In genomic region chr22:19800306-19800705, GRCh38 we compare ENCODE assay signal across 20 cellular contexts. TPM values are rescaled to one million over a fixed set of nuclear protein-coding genes. Genes with fewer than 3 reads are reported as not detected.
A peak's percentile ranks its signal among the peaks of the same experiment; 100 is the strongest.
DNase-seq lines count a peak whose midpoint lies in the region; ATAC-seq, FAIRE-seq and TF ChIP-seq lines count a peak whose summit lies in the region.
"Had no signal": no experiment of that assay in that cellular context is flagged by ENCODE, and none has a peak within 500 bp of the region (broad histone marks: within the 10 kb centered on the region; RNA-seq: fewer than 3 reads in every experiment).

No MANE protein-coding gene starts in this region.

- H2BK5ac ChIP-seq in IMR-90 (ENCODE audit: low read depth, low read length, poor library complexity, severe bottlenecking) (no peak overlapping the region), H1 (ENCODE audit: low read depth, low read length) (no peak overlapping the region)

- H2BK20ac ChIP-seq in IMR-90 (ENCODE audit: low read depth, low read length) = peak overlapping the region; percentile 68; the same call in 1 of the 2 replicates
- H2BK20ac ChIP-seq in H1 (ENCODE audit: low read length) = no peak overlapping the region

- no peak overlapping the region for H3K23ac ChIP-seq in IMR-90 (ENCODE audit: low read depth, low read length)
- no peak overlapping the region for H3K23ac ChIP-seq in H1 (ENCODE audit: insufficient read length)

- H3K56ac ChIP-seq in IMR-90 (ENCODE audit: extremely low read depth, insufficient read depth, low read length) (no peak overlapping the region), H1 (replicated peaks; ENCODE audit: insufficient read length, low read depth, low read length) (no peak overlapping the region)

- no peaks in the 10 kb centered on the region for H3K9me3 Mint-ChIP-seq in osteocyte (ENCODE audit: unreplicated experiment)
- H3K9me3 Mint-ChIP-seq in activated naive CD4-positive, alpha-beta T cell treated with anti-CD3 and anti-CD28 coated beads, Interleukin-2, amount 50 U/mL, for 72 hours = no peaks in the 10 kb centered on the region
- H3K9me3 Mint-ChIP-seq: CD8-positive, alpha-beta memory T cell; H9 had no signal

- H3K27me3 ChIP-seq in IMR-90 (ENCODE audit: control insufficient read depth, insufficient read depth, low read length) (no peaks in the 10 kb centered on the region), H1 (replicated peaks in 1 of 4; ENCODE audit: control insufficient read depth in 3 of 4, extremely low read depth in 1 of 4, insufficient read depth in 3 of 4, low read length in 3 of 4) (no peaks in the 10 kb centered on the region), testis (no peaks in the 10 kb centered on the region)

- peak overlapping the region; percentile 5 for H3K27ac Mint-ChIP-seq in osteocyte (ENCODE audit: unreplicated experiment)
- H3K27ac Mint-ChIP-seq in activated naive CD4-positive, alpha-beta T cell treated with anti-CD3 and anti-CD28 coated beads, Interleukin-2, amount 50 U/mL, for 72 hours = peak overlapping the region in 1 of 2 donors; percentile 72
- H3K27ac Mint-ChIP-seq: CD8-positive, alpha-beta memory T cell had no signal

- H3K4me1 ChIP-seq in IMR-90 (ENCODE audit: control insufficient read depth, insufficient read depth, low read length) = peaks cover 9% of the 10 kb centered on the region
- no peaks in the 10 kb centered on the region; a peak in 1 of 7 replicates for H3K4me1 ChIP-seq in H1 (replicated peaks in 1 of 4; ENCODE audit: control insufficient read depth in 3 of 4, insufficient read depth in 4 of 4, low read length in 3 of 4)
- no peaks in the 10 kb centered on the region for H3K4me1 ChIP-seq in testis

- H2BK120ac ChIP-seq in IMR-90 (ENCODE audit: low read depth, low read length) (peak overlapping the region; percentile 73; the same call in 1 of the 2 replicates), H1 (replicated peaks; ENCODE audit: low read depth, low read length) (no peak overlapping the region)

- H3K27me3 Mint-ChIP-seq in osteocyte (ENCODE audit: unreplicated experiment) = no peaks in the 10 kb centered on the region
- H3K27me3 Mint-ChIP-seq: CD8-positive, alpha-beta memory T cell had no signal

- peaks cover 25% of the 10 kb centered on the region for H3K4me1 Mint-ChIP-seq in osteocyte (ENCODE audit: unreplicated experiment)
- H3K4me1 Mint-ChIP-seq: CD8-positive, alpha-beta memory T cell had no signal

- 90% methylated on average over 2 of the region's 8 CpGs; no CpG with 5 or more reads in 1 of the 2 experiments for WGBS in IMR-90 (ENCODE audit: extremely low coverage in 2 of 2, insufficient read length in 1 of 2), 2 experiments
- WGBS in H1 (ENCODE audit: extremely low coverage in 1 of 2, insufficient coverage in 1 of 2, insufficient read length in 1 of 2, insufficient replicate concordance in 2 of 2, low coverage in 1 of 2, low lambda C conversion rate in 2 of 2, missing lambda C conversion rate in 1 of 2), 2 experiments = 98% methylated on average over 8 of the region's 8 CpGs; no CpG with 5 or more reads in 1 of the 2 experiments
- WGBS in testis, 2 donors = 85 to 94% methylated on average over 4 to 7 of the region's 8 CpGs

- peak overlapping the region; percentile 12; the same call in 1 of the 3 replicates for H2BK15ac ChIP-seq in IMR-90 (ENCODE audit: low read depth, low read length)
- no peak overlapping the region for H2BK15ac ChIP-seq in H1 (ENCODE audit: low read length)

- BruUV-seq in IMR-90 (replicated peaks; lab: Mats Ljungman, UMichigan) = no TSS peak

- no peak for FAIRE-seq in H1 (lab: Jason Lieb, UNC)
- FAIRE-seq: GM12892, RCC 7860 had no signal

- CTCF ChIA-PET in IMR-90 (lab: Yijun Ruan, JAX) (interaction anchor here (0.6 to 1.3 kb wide), 4 partner anchors 12 to 70 kb away, joined by 3 read pairs; no protein-coding TSS in a partner anchor), H1 (lab: Charles Lee; ENCODE audit: partially characterized antibody) (interaction anchor here (0.6 to 5.1 kb wide), 35 partner anchors 9 to 170 kb away, joined by 3 to 31 read pairs (median 4); no protein-coding TSS in a partner anchor)

- H2BK12ac ChIP-seq in H1 (ENCODE audit: low read depth, low read length) = no peak overlapping the region

- H4K91ac ChIP-seq in IMR-90 (ENCODE audit: insufficient read depth, low read depth, low read length) = no peak overlapping the region
- no peak overlapping the region for H4K91ac ChIP-seq in H1 (replicated peaks; ENCODE audit: insufficient read length, low read length)

- POLR2A ChIA-PET in IMR-90 (lab: Charles Lee; ENCODE audit: unreplicated experiment) (no interaction called here), H1 (lab: Charles Lee; ENCODE audit: partially characterized antibody) (interaction anchor here (1.1 kb wide), 1 partner anchor 54 kb away, joined by 3 read pairs; the partner anchor contains the start of genes GNB1L and RTL10)

- no peaks in the 10 kb centered on the region for H3K9me3 ChIP-seq in IMR-90 (ENCODE audit: control insufficient read depth, insufficient read depth, low read length)
- H3K9me3 ChIP-seq in H1 (ENCODE audit: insufficient read depth in 2 of 2, low read depth in 1 of 2, low read length in 1 of 2) = no peaks in the 10 kb centered on the region
- no peaks in the 10 kb centered on the region for H3K9me3 ChIP-seq in testis

- dilution Hi-C loops in IMR-90 (cut with HindIII; ENCODE audit: low sequenced_read_pairs, unreplicated experiment) = no loop called here

- peaks cover 2% of the 10 kb centered on the region for H3K36me3 Mint-ChIP-seq in osteocyte (ENCODE audit: unreplicated experiment)
- H3K36me3 Mint-ChIP-seq in activated naive CD4-positive, alpha-beta T cell treated with anti-CD3 and anti-CD28 coated beads, Interleukin-2, amount 50 U/mL, for 72 hours = peaks cover 0 to 5% of the 10 kb centered on the region in 2 donors

- intact Hi-C loops in Right ventricle myocardium superior (cut with DNase I) (no loop called here), cardiac septum (cut with DNase I) (no loop called here), IMR-90 (cut with micrococcal nuclease) (no loop called here), testis (cut with DNase I; ENCODE audit: low total_unique reads) (no loop called here)

- H3K4me3 ChIP-seq in IMR-90 (ENCODE audit: insufficient read depth, low read depth, low read length) (no peak overlapping the region), H1 (ENCODE audit: extremely low read depth in 1 of 4, insufficient read depth in 2 of 4, low read depth in 3 of 4, low read length in 4 of 4) (no peak overlapping the region), testis (no peak overlapping the region)

- H3K18ac ChIP-seq in IMR-90 (ENCODE audit: low read depth, low read length) = no peak overlapping the region
- H3K18ac ChIP-seq in H1 (ENCODE audit: extremely low read depth, low read length) = no peak overlapping the region

- TF ChIP-seq CTCF in IMR-90 (conservative IDR thresholded peaks at IDR 0.05; ENCODE audit: low read depth, low read length) (no peak), H1 (IDR thresholded peaks at IDR 0.05; ENCODE audit: control extremely low read depth in 1 of 3, insufficient read depth in 1 of 3, low read depth in 1 of 3, low read length in 3 of 3) (no peak), osteocyte (IDR thresholded peaks at IDR 0.05) (no peak), testis (IDR thresholded peaks at IDR 0.05) (no peak)

- TF ChIP-seq RAD21 in IMR-90 (IDR thresholded peaks at IDR 0.05; ENCODE audit: low read length) = no peak
- no peak for TF ChIP-seq RAD21 in H1 (IDR thresholded peaks at IDR 0.05 in 1 of 2, conservative IDR thresholded peaks at IDR 0.05 in 1 of 2; ENCODE audit: low read depth in 2 of 2, low read length in 2 of 2)

- TF ChIP-seq EP300 in H1 (IDR thresholded peaks at IDR 0.05; ENCODE audit: borderline replicate concordance in 1 of 2, low read depth in 2 of 2, low read length in 2 of 2) = no peak

- peak overlapping the region; percentile 66 for H2AK9ac ChIP-seq in IMR-90 (replicated peaks; ENCODE audit: low read depth, low read length, poor library complexity)

- H3K79me2 ChIP-seq in H1 (ENCODE audit: control insufficient read depth in 1 of 2, insufficient read depth in 2 of 2, low read length in 2 of 2) = no peaks in the 10 kb centered on the region

- H3K36me3 ChIP-seq in IMR-90 (ENCODE audit: control insufficient read depth, insufficient read depth, low read length) (no peaks in the 10 kb centered on the region), H1 (ENCODE audit: control insufficient read depth in 2 of 4, insufficient read depth in 4 of 4, low read length in 3 of 4) (no peaks in the 10 kb centered on the region), testis (ENCODE audit: low read depth, missing control alignments) (no peaks in the 10 kb centered on the region)

- H3K9ac ChIP-seq in IMR-90 (ENCODE audit: low read depth, low read length) (no peak overlapping the region), H1 (replicated peaks in 1 of 4; ENCODE audit: extremely low read depth in 1 of 4, low read depth in 3 of 4, low read length in 3 of 4) (no peak overlapping the region)

- H4K20me1 ChIP-seq in IMR-90 (ENCODE audit: insufficient read depth, low read length) = no peaks in the 10 kb centered on the region
- peaks cover 0 to 3% of the 10 kb centered on the region in 2 experiments for H4K20me1 ChIP-seq in H1 (replicated peaks in 1 of 2; ENCODE audit: control insufficient read depth in 1 of 2, insufficient read depth in 2 of 2, low read length in 2 of 2)

- H3K79me1 ChIP-seq in IMR-90 (ENCODE audit: low read depth in 1 of 2, low read length in 2 of 2) (no peaks in the 10 kb centered on the region), H1 (ENCODE audit: low read depth, low read length) (0 out of 2 replicates have a peak, but pooled peaks cover 2% of the 10 kb centered on the region)

- H4K5ac ChIP-seq in IMR-90 (ENCODE audit: low read depth, low read length) (no peak overlapping the region), H1 (ENCODE audit: insufficient read length, low read depth, low read length) (no peak overlapping the region)

- H3K9me1 ChIP-seq in IMR-90 (ENCODE audit: insufficient read depth, low read length) = peaks cover 6% of the 10 kb centered on the region

- no peak overlapping the region for H4K8ac ChIP-seq in IMR-90 (ENCODE audit: low read depth in 2 of 2, low read length in 2 of 2)
- H4K8ac ChIP-seq in H1 (ENCODE audit: extremely low read depth, insufficient read depth, low read length) = peak overlapping the region; percentile 80

- no peak overlapping the region for H3K4me3 Mint-ChIP-seq in osteocyte (ENCODE audit: unreplicated experiment)
- H3K4me3 Mint-ChIP-seq: CD8-positive, alpha-beta memory T cell; H9 had no signal

- H3K27ac ChIP-seq in IMR-90 (ENCODE audit: insufficient read depth, low read length) (no peak overlapping the region), H1 (ENCODE audit: low read depth, low read length) (no peak overlapping the region), testis (no peak overlapping the region)

- ATAC-seq in Right ventricle myocardium superior (ENCODE audit: poor library complexity) = no peak
- no peak for ATAC-seq in IMR-90 (ENCODE audit: low read depth)
- no peak for ATAC-seq in activated naive CD4-positive, alpha-beta T cell treated with anti-CD3 and anti-CD28 coated beads, Interleukin-2, amount 50 U/mL, for 72 hours

- H3K4me2 ChIP-seq in IMR-90 (ENCODE audit: low read depth, low read length) = no peak overlapping the region
- no peak overlapping the region for H3K4me2 ChIP-seq in H1 (ENCODE audit: insufficient read depth in 1 of 2, low read depth in 2 of 2, low read length in 2 of 2)

- no peaks in the 10 kb centered on the region for H3K23me2 ChIP-seq in H1 (ENCODE audit: low read depth, low read length)

- H2AFZ ChIP-seq in IMR-90 (replicated peaks; ENCODE audit: low read length, poor library complexity) (no peak overlapping the region), H1 (ENCODE audit: low read length) (no peak overlapping the region)

- H3K4ac ChIP-seq in IMR-90 (ENCODE audit: low read depth, low read length) (peak overlapping the region; percentile 46; the same call in 1 of the 2 replicates), H1 (replicated peaks; ENCODE audit: insufficient read length, low read depth, low read length) (no peak overlapping the region)

- in situ Hi-C loops in IMR-90 (cut with MboI; ENCODE audit: low sequenced_read_pairs) = no loop called here

- no peak overlapping the region for H3K14ac ChIP-seq in IMR-90 (replicated peaks; ENCODE audit: low read depth, low read length)
- no peak overlapping the region for H3K14ac ChIP-seq in H1 (ENCODE audit: insufficient read length)

- no peak for TF ChIP-seq POLR2A in IMR-90 (IDR thresholded peaks at IDR 0.05; ENCODE audit: low read depth, low read length)
- TF ChIP-seq POLR2A in H1 (IDR thresholded peaks at IDR 0.05; ENCODE audit: control extremely low read depth in 1 of 2, low read depth in 2 of 2, low read length in 2 of 2) = no peak
- TF ChIP-seq POLR2A in testis (IDR thresholded peaks at IDR 0.05) = no peak

- DNase-seq in Right ventricle myocardium superior = peak; percentile 14
- no peak for DNase-seq in cardiac septum (ENCODE audit: low spot score)
- DNase-seq in IMR-90 = no peak
- no peak for DNase-seq in H1 (ENCODE audit: low read depth in 1 of 2, low spot score in 2 of 2)
- DNase-seq in osteocyte (ENCODE audit: extremely low spot score, unreplicated experiment) = no peak
- DNase-seq in activated naive CD4-positive, alpha-beta T cell treated with anti-CD3 and anti-CD28 coated beads, Interleukin-2, amount 50 U/mL, for 72 hours (ENCODE audit: low spot score in 2 of 2) = no peak
- no peak for DNase-seq in testis
- DNase-seq: 8988T; C1 segment of cervical spinal cord; CD8-positive, alpha-beta memory T cell; DMS153; NCI-H1417; NCI-H187; NCI-H446; NCI-H526 had no signal

- peak overlapping the region; percentile 13; the same call in 1 of the 2 replicates for H2AK5ac ChIP-seq in IMR-90 (ENCODE audit: low read depth, low read length)
- no peak overlapping the region for H2AK5ac ChIP-seq in H1 (ENCODE audit: low read depth, low read length)

RNA-seq across cellular contexts. Expression of gene TBX1, which starts 39.7 kb away (rescaled TPM):
- total RNA-seq in Right ventricle myocardium superior = 3.2 TPM
- total RNA-seq in cardiac septum = 0.48 TPM
- total RNA-seq in IMR-90 (2012; rRNA removed) = not detected in 2 replicates
- polyA plus RNA-seq in IMR-90 (2012; rRNA removed) = 0.03 and 0.13 TPM in 2 replicates
- polyA plus RNA-seq in IMR-90 (2012; cell fraction: cytosol; rRNA removed) = 0.03 TPM in 1 of 2 replicates, not detected in the other
- polyA plus RNA-seq in IMR-90 (2012; cell fraction: nucleus; rRNA removed; ENCODE audit: low replicate concordance) = 0.08 and 0.36 TPM in 2 replicates
- total RNA-seq in H1 (2021; fragmentation: NEBNext Ultra II Directional; extraction: Animal tissue kit (Norgen Biotek cat#: 25700)) = 0.28 and 0.38 TPM in 2 replicates
- not detected in 2 replicates for polyA plus RNA-seq in H1 (2011; rRNA removed)
- polyA plus RNA-seq in H1 (2011; cell fraction: cytosol; rRNA removed) = not detected
- polyA plus RNA-seq in H1 (2011; cell fraction: nucleus; rRNA removed) = not detected
- not detected in 4 replicates for polyA plus RNA-seq in H1 (2012, experiment 1 of 2)
- 0.10 TPM for polyA plus RNA-seq in H1 (2012, experiment 2 of 2)
- 0.14 TPM for polyA plus RNA-seq in H1 (2013, experiment 1 of 2)
- polyA plus RNA-seq in H1 (2013, experiment 2 of 2) = 0.09 TPM
- polyA minus RNA-seq in H1 (2011; rRNA and poly(A)+ RNA removed) = not detected in 2 replicates
- polyA minus RNA-seq in H1 (2011; cell fraction: cytosol; rRNA and poly(A)+ RNA removed) = not detected
- polyA minus RNA-seq in H1 (2011; cell fraction: nucleus; rRNA and poly(A)+ RNA removed) = not detected
- total RNA-seq in osteocyte = 22.5 and 24.2 TPM in 2 replicates
- not detected for total RNA-seq in activated naive CD4-positive, alpha-beta T cell treated with anti-CD3 and anti-CD28 coated beads, Interleukin-2, amount 50 U/mL, for 72 hours
- total RNA-seq in testis = 10 to 100 TPM; 23.3 to 43.4 TPM
- 18.1 TPM for polyA plus RNA-seq in testis (ENCODE audit: insufficient read depth, low read depth, low replicate concordance)
- total RNA-seq: Calu3; CD8-positive, alpha-beta memory T cell; MCF 10A had no signal
- polyA plus RNA-seq: CD8-positive, alpha-beta memory T cell had no signal

RNA-seq across cellular contexts. Expression of gene GNB1L, which starts 54.4 kb away (rescaled TPM):
- total RNA-seq in Right ventricle myocardium superior (2.5 TPM), cardiac septum (2.0 TPM), IMR-90 (2012; rRNA removed) (1.7 and 2.5 TPM in 2 replicates), osteocyte (6.0 and 6.1 TPM in 2 replicates), testis (1 to 10 TPM; 5.5 to 6.9 TPM)
- polyA plus RNA-seq in IMR-90 (2012; rRNA removed) (4.4 and 5.5 TPM in 2 replicates), H1 (2011; rRNA removed) (14.0 and 23.2 TPM in 2 replicates), testis (ENCODE audit: insufficient read depth, low read depth, low replicate concordance) (6.0 TPM)
- 5.3 and 8.3 TPM in 2 replicates for polyA plus RNA-seq in IMR-90 (2012; cell fraction: cytosol; rRNA removed)
- 3.5 and 12.3 TPM in 2 replicates for polyA plus RNA-seq in IMR-90 (2012; cell fraction: nucleus; rRNA removed; ENCODE audit: low replicate concordance)
- total RNA-seq in H1 (2021; fragmentation: NEBNext Ultra II Directional; extraction: Animal tissue kit (Norgen Biotek cat#: 25700)) = 14.3 and 15.6 TPM in 2 replicates
- polyA plus RNA-seq in H1 (2011; cell fraction: cytosol; rRNA removed) = 17.3 TPM
- 21.9 TPM for polyA plus RNA-seq in H1 (2011; cell fraction: nucleus; rRNA removed)
- 9.1 to 18.9 TPM (median 16.9 TPM) in 4 replicates for polyA plus RNA-seq in H1 (2012, experiment 1 of 2)
- 14.8 TPM for polyA plus RNA-seq in H1 (2012, experiment 2 of 2)
- polyA plus RNA-seq in H1 (2013, experiment 1 of 2) = 5.8 TPM
- 5.3 TPM for polyA plus RNA-seq in H1 (2013, experiment 2 of 2)
- polyA minus RNA-seq in H1 (2011; rRNA and poly(A)+ RNA removed) = 3.8 and 4.5 TPM in 2 replicates
- 6.1 TPM for polyA minus RNA-seq in H1 (2011; cell fraction: cytosol; rRNA and poly(A)+ RNA removed)
- polyA minus RNA-seq in H1 (2011; cell fraction: nucleus; rRNA and poly(A)+ RNA removed) = 5.6 TPM
- total RNA-seq in activated naive CD4-positive, alpha-beta T cell treated with anti-CD3 and anti-CD28 coated beads, Interleukin-2, amount 50 U/mL, for 72 hours = 10 to 100 TPM in 1 of 2 donors, 1 to 10 TPM in 1; 9.6 to 13.4 TPM

RNA-seq across cellular contexts. Expression of gene RTL10, which starts 54.4 kb away (rescaled TPM):
- total RNA-seq in Right ventricle myocardium superior (6.2 TPM), cardiac septum (6.3 TPM), IMR-90 (2012; rRNA removed) (8.6 TPM in 2 replicates), osteocyte (28.5 and 30.4 TPM in 2 replicates), testis (10 to 100 TPM; 11.0 to 14.7 TPM)
- polyA plus RNA-seq in IMR-90 (2012; rRNA removed) (12.1 and 14.0 TPM in 2 replicates), H1 (2011; rRNA removed) (11.5 and 15.5 TPM in 2 replicates), testis (ENCODE audit: insufficient read depth, low read depth, low replicate concordance) (10.9 TPM)
- polyA plus RNA-seq in IMR-90 (2012; cell fraction: cytosol; rRNA removed) = 8.4 and 9.2 TPM in 2 replicates
- polyA plus RNA-seq in IMR-90 (2012; cell fraction: nucleus; rRNA removed; ENCODE audit: low replicate concordance) = 24.4 and 41.2 TPM in 2 replicates
- total RNA-seq in H1 (2021; fragmentation: NEBNext Ultra II Directional; extraction: Animal tissue kit (Norgen Biotek cat#: 25700)) = 16.1 and 18.8 TPM in 2 replicates
- polyA plus RNA-seq in H1 (2011; cell fraction: cytosol; rRNA removed) = 9.8 TPM
- polyA plus RNA-seq in H1 (2011; cell fraction: nucleus; rRNA removed) = 21.7 TPM
- polyA plus RNA-seq in H1 (2012, experiment 1 of 2) = 9.6 to 13.3 TPM (median 12.3 TPM) in 4 replicates
- 9.3 TPM for polyA plus RNA-seq in H1 (2012, experiment 2 of 2)
- 7.9 TPM for polyA plus RNA-seq in H1 (2013, experiment 1 of 2)
- 7.7 TPM for polyA plus RNA-seq in H1 (2013, experiment 2 of 2)
- polyA minus RNA-seq in H1 (2011; rRNA and poly(A)+ RNA removed) = 32.1 and 33.6 TPM in 2 replicates
- polyA minus RNA-seq in H1 (2011; cell fraction: cytosol; rRNA and poly(A)+ RNA removed) = 10.3 TPM
- polyA minus RNA-seq in H1 (2011; cell fraction: nucleus; rRNA and poly(A)+ RNA removed) = 21.5 TPM
- total RNA-seq in activated naive CD4-positive, alpha-beta T cell treated with anti-CD3 and anti-CD28 coated beads, Interleukin-2, amount 50 U/mL, for 72 hours = 10 to 100 TPM; 12.1 to 20.1 TPM
